ENCODE assay signal across 9 cellular contexts in the genomic region with DNA sequence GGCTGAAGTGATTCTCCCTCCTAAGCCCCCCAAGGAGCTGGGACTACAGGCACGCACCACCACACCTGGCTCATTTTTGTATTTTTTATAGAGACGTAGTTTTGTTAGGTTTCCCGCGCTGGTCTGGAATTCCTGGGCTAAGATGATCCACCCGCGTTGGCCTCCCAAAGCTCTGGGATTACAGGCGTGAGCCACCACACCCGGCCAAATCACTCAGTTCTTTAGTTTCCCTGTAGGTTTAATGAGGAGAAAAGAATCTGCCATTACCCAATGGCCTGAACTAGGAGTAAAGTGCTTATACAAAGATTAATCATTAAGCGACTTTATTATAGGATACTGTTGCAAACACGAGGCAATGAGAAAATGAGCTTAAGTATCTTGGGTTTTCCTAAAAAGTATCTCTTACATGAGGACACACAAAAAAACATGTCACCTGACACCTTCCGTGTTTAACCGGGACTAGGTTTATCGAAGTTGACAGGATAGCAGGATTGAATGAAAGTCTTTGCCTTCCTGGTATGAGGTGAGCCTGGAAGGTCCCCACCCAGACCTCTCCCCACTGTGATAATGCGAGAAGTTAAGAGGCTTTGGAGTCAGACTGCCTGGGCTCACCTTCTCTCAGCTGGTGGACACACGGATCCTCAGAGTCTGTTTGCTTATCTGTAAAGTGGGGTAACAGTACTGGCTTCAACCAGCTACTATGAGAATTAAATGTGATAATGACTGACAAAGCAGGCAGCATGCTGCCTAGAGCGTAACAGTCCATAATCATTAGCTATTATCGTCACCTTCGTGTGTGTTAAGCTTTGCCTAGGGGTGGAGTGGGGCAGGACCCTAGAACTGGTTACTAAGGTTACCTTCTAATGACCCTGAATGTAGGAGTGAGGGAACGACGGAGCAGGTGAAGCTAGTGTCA.
DNase-seq lines count a peak whose midpoint lies in the region; ATAC-seq, FAIRE-seq and TF ChIP-seq lines count a peak whose summit lies in the region.
"Had no signal": no experiment of that assay in that cellular context is flagged by ENCODE, and none has a peak within 500 bp of the region (broad histone marks: within the 10 kb centered on the region; RNA-seq: fewer than 3 reads in every experiment).

No MANE protein-coding gene starts in this region.

- peak overlapping the region; percentile 96 for H3K4me3 Mint-ChIP-seq in MCF 10A (ENCODE audit: unreplicated experiment)

- H3K9me3 ChIP-seq in heart right ventricle: no peaks in the 10 kb centered on the region
- no peaks in the 10 kb centered on the region for H3K9me3 ChIP-seq in mesodermal cell (ENCODE audit: control insufficient read depth, low read length)
- H3K9me3 ChIP-seq in aorta (ENCODE audit: control insufficient read depth, low read length): no peaks in the 10 kb centered on the region

- POLR2A ChIA-PET in MCF 10A (lab: Yijun Ruan, JAX): interaction anchor here (0.7 to 1.5 kb wide), 4 partner anchors 11 to 143 kb away, joined by 3 to 4 read pairs (median 4); no protein-coding TSS in a partner anchor

- peak; percentile 17 for FAIRE-seq in urothelium cell line (lab: Jason Lieb, UNC)
- FAIRE-seq: G401.6 had no signal

- H3K4me3 ChIP-seq in heart right ventricle: peak overlapping the region in 9 of 10 donors; percentile 60 to 82 (median 68)
- H3K4me3 ChIP-seq in mesodermal cell (ENCODE audit: extremely low read depth, insufficient read depth, low read length, poor library complexity, severe bottlenecking): peak overlapping the region; percentile 70
- H3K4me3 ChIP-seq in aorta (ENCODE audit: low read length in 2 of 2): no peak overlapping the region

- TF ChIP-seq CTCF in heart right ventricle (IDR thresholded peaks at IDR 0.05) (no peak), MCF 10A (IDR thresholded peaks at IDR 0.05; ENCODE audit: unreplicated experiment) (no peak)

- H3K36me3 ChIP-seq in heart right ventricle (no peaks in the 10 kb centered on the region), mesodermal cell (ENCODE audit: control insufficient read depth, insufficient read depth, low read length) (no peaks in the 10 kb centered on the region), aorta (ENCODE audit: control insufficient read depth in 1 of 2, insufficient read depth in 2 of 2, low read length in 1 of 2) (no peaks in the 10 kb centered on the region)

- H3K27me3 ChIP-seq in heart right ventricle (no peaks in the 10 kb centered on the region), aorta (ENCODE audit: control insufficient read depth in 1 of 2, insufficient read depth in 2 of 2, low read length in 1 of 2) (no peaks in the 10 kb centered on the region)

- no peak for DNase-seq in heart right ventricle
- DNase-seq in cardiac septum (ENCODE audit: low spot score): no peak
- DNase-seq in MCF 10A (ENCODE audit: unreplicated experiment): no peak
- no peak for DNase-seq in urothelium cell line (ENCODE audit: low spot score)
- no peak for DNase-seq in SK-N-DZ (ENCODE audit: low spot score)
- no peak for DNase-seq in AG08395 (ENCODE audit: low spot score)
- DNase-seq in aorta: no peak

- no peaks in the 10 kb centered on the region for H3K9me3 Mint-ChIP-seq in MCF 10A (ENCODE audit: unreplicated experiment)

- WGBS in heart right ventricle, 2 donors: 81% methylated on average over 20 of the region's 20 CpGs
- 74 to 83% methylated on average over 14 of the region's 20 CpGs for WGBS in mesodermal cell (ENCODE audit: insufficient coverage in 2 of 2), 2 experiments
- WGBS in aorta, 2 donors: 86 to 89% methylated on average over 20 of the region's 20 CpGs

- peaks cover 9% of the 10 kb centered on the region for H3K4me1 Mint-ChIP-seq in MCF 10A (ENCODE audit: insufficient read depth, unreplicated experiment)

- H3K4me1 ChIP-seq in heart right ventricle (peaks cover 0 to 25% (median 8%) of the 10 kb centered on the region in 9 donors), mesodermal cell (ENCODE audit: control insufficient read depth, insufficient read depth, low read length, poor library complexity, severe bottlenecking) (peaks cover 7% of the 10 kb centered on the region), aorta (ENCODE audit: control insufficient read depth in 1 of 2, insufficient read depth in 2 of 2, low read length in 2 of 2) (no peaks in the 10 kb centered on the region)

- no peaks in the 10 kb centered on the region for H3K36me3 Mint-ChIP-seq in MCF 10A (ENCODE audit: insufficient read depth, unreplicated experiment)

- intact Hi-C loops in heart right ventricle (cut with DNase I): loop anchor here in 1 of 10 donors (5.0 kb wide), 1 partner anchor 137 kb away; no protein-coding TSS in a partner anchor
- intact Hi-C loops in cardiac septum (cut with DNase I): no loop called here
- intact Hi-C loops in MCF 10A (cut with micrococcal nuclease): no loop called here
- intact Hi-C loops in aorta (cut with DNase I): no loop called here

- H3K27ac ChIP-seq in heart right ventricle (peak overlapping the region; percentile 95 to 100 (median 100)), mesodermal cell (ENCODE audit: low read depth, low read length, severe bottlenecking) (peak overlapping the region; percentile 100), aorta (ENCODE audit: low read depth in 1 of 2, low read length in 2 of 2) (no peak overlapping the region)

- no TSS peak for BruUV-seq in MCF 10A (replicated peaks; lab: Mats Ljungman, UMichigan)

- no peaks in the 10 kb centered on the region for H3K27me3 Mint-ChIP-seq in MCF 10A (ENCODE audit: insufficient read depth, unreplicated experiment)

- no peak overlapping the region for H3K27ac Mint-ChIP-seq in MCF 10A (ENCODE audit: low read depth, unreplicated experiment)

- CTCF ChIA-PET in MCF 10A (lab: Yijun Ruan, JAX): interaction anchor here (0.7 to 1.0 kb wide), 6 partner anchors 8 to 233 kb away, joined by 3 to 4 read pairs (median 3); no protein-coding TSS in a partner anchor

- ATAC-seq in heart right ventricle (no peak), aorta (ENCODE audit: low FRiP score) (no peak)

Comparison
In these comparisons a context has a peak if more than half of its experiments do, and no peak if none do; other contexts are left out.
1. H3K27ac ChIP-seq: peak in heart right ventricle (10 of 10) and mesodermal cell (single experiment); none in aorta (0 of 2).
2. H3K4me3 ChIP-seq: peak in heart right ventricle (9 of 10) and mesodermal cell (single experiment); none in aorta (0 of 2).